8 cellular contexts compared by ENCODE assay signal in the genomic region with DNA sequence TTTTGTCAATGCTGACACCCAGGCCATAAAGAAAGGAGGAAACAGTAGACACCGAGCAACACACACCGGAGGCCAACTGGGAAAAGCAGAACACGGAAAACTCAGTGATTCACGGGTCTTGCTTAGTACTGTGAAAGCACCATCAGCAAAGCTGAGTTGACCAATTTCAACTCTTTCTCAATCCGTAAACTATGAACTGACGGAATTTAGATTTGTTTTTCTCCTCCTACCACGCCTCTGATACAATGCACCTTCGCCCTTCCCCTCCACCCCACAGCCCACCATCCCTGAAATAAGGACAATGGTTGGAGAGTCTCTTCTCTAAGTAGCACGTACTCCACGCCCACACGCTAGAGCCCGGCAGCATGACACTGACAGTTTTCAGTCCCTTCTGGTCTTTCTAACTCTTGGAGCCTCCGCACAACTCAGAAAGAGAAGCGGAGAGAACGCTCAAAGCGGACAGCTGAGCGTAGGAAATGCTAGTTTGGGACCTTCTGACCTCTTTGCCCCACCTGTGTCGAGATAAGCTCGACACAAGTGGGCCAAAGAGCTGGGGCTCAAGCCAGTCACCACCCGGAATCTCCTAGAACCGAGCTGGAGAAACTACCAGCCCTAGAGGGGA. TPM values are rescaled to one million over a fixed set of nuclear protein-coding genes. Genes with fewer than 3 reads are reported as not detected.
DNase-seq lines count a peak whose midpoint lies in the region; ATAC-seq, FAIRE-seq and TF ChIP-seq lines count a peak whose summit lies in the region.

No MANE protein-coding gene starts in this region.

- ATAC-seq in GM19463 (IDR thresholded peaks at IDR 0.05; ENCODE audit: unreplicated experiment) (peak; percentile 50), HG03565 (IDR thresholded peaks at IDR 0.05; ENCODE audit: unreplicated experiment) (peak; percentile 30)

- H3K36me3 ChIP-seq in OCI-LY1 (ENCODE audit: insufficient read depth, low read length) (no peaks in the 10 kb centered on the region), tibial artery (no peaks in the 10 kb centered on the region)

- H3K4me2 ChIP-seq in OCI-LY1 (ENCODE audit: low read length): peak overlapping the region; percentile 89

- H3K9me2 ChIP-seq in OCI-LY1 (ENCODE audit: low read depth, low read length): no peaks in the 10 kb centered on the region

- H3K4me3 ChIP-seq in OCI-LY1 (ENCODE audit: low read depth, low read length, poor library complexity, severe bottlenecking): peak overlapping the region; percentile 87
- H3K4me3 ChIP-seq in tibial artery: peak overlapping the region; percentile 82 to 84

- H3K9me3 ChIP-seq in OCI-LY1 (ENCODE audit: low read length) (no peaks in the 10 kb centered on the region), tibial artery (no peaks in the 10 kb centered on the region)

- peak overlapping the region; percentile 13; the same call in 1 of the 2 replicates for H2AFZ ChIP-seq in OCI-LY1 (ENCODE audit: low read length)

- H3K9ac ChIP-seq in OCI-LY1 (ENCODE audit: low read length): peak overlapping the region; percentile 89

- DNase-seq in COLO668 (lab: John Stamatoyannopoulos, UW; ENCODE audit: unreplicated experiment) (peak; percentile 35), frontal cortex (ENCODE audit: low spot score in 2 of 2) (peak; percentile 5 to 10), nucleus accumbens (lab: John Stamatoyannopoulos, UW) (peak in 32 of 56 donors; percentile 1 to 77 (median 40)), tibial artery (peak; percentile 44 to 67)
- peak; percentile 19 for DNase-seq in activated effector memory CD4-positive, alpha-beta T cell treated with Interleukin-2 at 50 U/mL for 16 hours

- H4K20me1 ChIP-seq in OCI-LY1 (ENCODE audit: insufficient read depth, low read length): no peaks in the 10 kb centered on the region

- peaks cover 42% of the 10 kb centered on the region for H3K79me2 ChIP-seq in OCI-LY1 (ENCODE audit: insufficient read depth, low read length)

- H3K27me3 ChIP-seq in OCI-LY1 (ENCODE audit: insufficient read depth, low read length): no peaks in the 10 kb centered on the region
- no peaks in the 10 kb centered on the region for H3K27me3 ChIP-seq in tibial artery

- peak overlapping the region; percentile 58 for H3K27ac ChIP-seq in OCI-LY1 (ENCODE audit: low read depth, low read length, poor library complexity, severe bottlenecking)
- peak overlapping the region; percentile 87 to 89 for H3K27ac ChIP-seq in tibial artery

- H3F3A ChIP-seq in OCI-LY1 (ENCODE audit: insufficient read depth, low read length): no peaks in the 10 kb centered on the region

- no peak for FAIRE-seq in frontal cortex (lab: Jason Lieb, UNC)

- TF ChIP-seq CTCF in OCI-LY1 (IDR thresholded peaks at IDR 0.05; ENCODE audit: low read length) (no peak), tibial artery (IDR thresholded peaks at IDR 0.05) (no peak)

- peaks cover 24% of the 10 kb centered on the region for H3K4me1 ChIP-seq in OCI-LY1 (ENCODE audit: insufficient read depth, low read length, severe bottlenecking)
- peaks cover 0 to 27% (median 6%) of the 10 kb centered on the region in 4 donors for H3K4me1 ChIP-seq in tibial artery

- intact Hi-C loops in tibial artery (cut with DNase I; ENCODE audit: low total_unique reads): loop anchor here (5.0 kb wide), 1 partner anchor 91 kb away; the partner anchor contains the start of gene HOXD13

RNA-seq across cellular contexts. Expression of gene LNPK, which starts 0.7 kb away (rescaled TPM):
- total RNA-seq in frontal cortex: 62.8 TPM

Comparison
In these comparisons a context has a peak if more than half of its experiments do, and no peak if none do; other contexts are left out.
1. Peak in every context shown above with its lines: DNase-seq, ATAC-seq, H3K4me3 ChIP-seq and H3K27ac ChIP-seq.